In genomic region chr2:206981739-206982336, GRCh38 we compare ENCODE assay signal across 8 cellular contexts. TPM values are rescaled to one million over a fixed set of nuclear protein-coding genes. Genes with fewer than 3 reads are reported as not detected.
DNase-seq lines count a peak whose midpoint lies in the region; ATAC-seq, FAIRE-seq and TF ChIP-seq lines count a peak whose summit lies in the region.

No MANE protein-coding gene starts in this region.

- no peak overlapping the region for H3K9ac ChIP-seq in Karpas-422 (ENCODE audit: low read length)
- no peak overlapping the region for H3K9ac ChIP-seq in neuronal stem cell (ENCODE audit: low read depth, low read length, poor library complexity)

- H3K27ac ChIP-seq in Karpas-422 (ENCODE audit: low read length) (no peak overlapping the region), neuronal stem cell (replicated peaks; ENCODE audit: low read length) (no peak overlapping the region), vagina (no peak overlapping the region)

- H2AFZ ChIP-seq in Karpas-422 (ENCODE audit: low read length), result no peak overlapping the region
- peak overlapping the region; percentile 71 for H2AFZ ChIP-seq in neuronal stem cell (ENCODE audit: low read length)

- no peak overlapping the region for H3K4ac ChIP-seq in neuronal stem cell (ENCODE audit: low read length)

- H3K18ac ChIP-seq in neuronal stem cell (ENCODE audit: low read length), result no peak overlapping the region

- H3K4me3 ChIP-seq in Karpas-422 (ENCODE audit: low read length) (no peak overlapping the region), neuronal stem cell (ENCODE audit: low read length in 2 of 2) (no peak overlapping the region), vagina (no peak overlapping the region)

- DNase-seq in COR-L47 (lab: John Stamatoyannopoulos, UW) (peak; percentile 65), Karpas-422 (peak; percentile 72), RCC 7860 (ENCODE audit: low spot score) (peak; percentile 46), foreskin melanocyte (peak; percentile 55), neuronal stem cell (ENCODE audit: low spot score) (peak; percentile 63), vagina (ENCODE audit: extremely low spot score in 2 of 2) (no peak)
- peak in 3 of 4 experiments; percentile 1 to 30 (median 4) for DNase-seq in activated naive CD4-positive, alpha-beta T cell (lab: John Stamatoyannopoulos, UW)

- H4K91ac ChIP-seq in neuronal stem cell (ENCODE audit: low read depth, low read length, poor library complexity), result no peak overlapping the region

- H3K27me3 ChIP-seq in Karpas-422 (ENCODE audit: low read length) (peaks cover 3% of the 10 kb centered on the region; the same call in 1 of the 2 replicates), neuronal stem cell (ENCODE audit: control insufficient read depth in 3 of 3, insufficient read depth in 3 of 3, low read depth in 1 of 3, low read length in 3 of 3) (peaks cover 0 to 40% (median 0%) of the 10 kb centered on the region in 3 experiments), vagina (no peaks in the 10 kb centered on the region)

- no peaks in the 10 kb centered on the region for H3K79me2 ChIP-seq in Karpas-422 (ENCODE audit: low read length)

- H3K36me3 ChIP-seq in Karpas-422 (ENCODE audit: insufficient read depth, low read length) (no peaks in the 10 kb centered on the region), neuronal stem cell (replicated peaks in 1 of 2; ENCODE audit: control insufficient read depth in 2 of 2, insufficient read depth in 2 of 2, low read length in 2 of 2) (no peaks in the 10 kb centered on the region), vagina (no peaks in the 10 kb centered on the region)

- H2AK5ac ChIP-seq in neuronal stem cell (ENCODE audit: low read depth, low read length), result no peak overlapping the region

- ATAC-seq in GM19328 (IDR thresholded peaks at IDR 0.05; ENCODE audit: unreplicated experiment), result no peak

- no peak overlapping the region for H4K8ac ChIP-seq in neuronal stem cell (ENCODE audit: low read depth, low read length)

- no peaks in the 10 kb centered on the region for H3K9me3 ChIP-seq in Karpas-422 (ENCODE audit: low read length)
- H3K9me3 ChIP-seq in neuronal stem cell (replicated peaks in 1 of 2; ENCODE audit: control insufficient read depth in 2 of 2, insufficient read depth in 1 of 2, low read depth in 1 of 2, low read length in 2 of 2), result peaks cover 0 to 1% of the 10 kb centered on the region in 2 donors
- no peaks in the 10 kb centered on the region for H3K9me3 ChIP-seq in vagina

- H2BK5ac ChIP-seq in neuronal stem cell (ENCODE audit: low read length), result no peak overlapping the region

- peak; percentile 52 to 71 (median 62) for TF ChIP-seq CTCF in vagina (IDR thresholded peaks at IDR 0.05)

- intact Hi-C loops in vagina (cut with DNase I), result loop anchor here (5.0 to 10.0 kb wide), 2 partner anchors 177 to 490 kb away; no protein-coding TSS in a partner anchor

- H2BK15ac ChIP-seq in neuronal stem cell (ENCODE audit: low read length), result no peak overlapping the region

- no peak overlapping the region for H3K23ac ChIP-seq in neuronal stem cell (ENCODE audit: low read depth, low read length, poor library complexity)

- H2BK12ac ChIP-seq in neuronal stem cell (ENCODE audit: low read length), result no peak overlapping the region

- H3K4me2 ChIP-seq in Karpas-422 (ENCODE audit: low read depth, low read length, poor library complexity, severe bottlenecking) (no peak overlapping the region), neuronal stem cell (ENCODE audit: insufficient read depth, low read length, poor library complexity, severe bottlenecking) (no peak overlapping the region)

- H3K4me1 ChIP-seq in Karpas-422 (ENCODE audit: low read length), result peaks cover 9% of the 10 kb centered on the region
- H3K4me1 ChIP-seq in neuronal stem cell (ENCODE audit: control insufficient read depth in 2 of 2, insufficient read depth in 1 of 2, low read depth in 1 of 2, low read length in 2 of 2), result peaks cover 5 to 7% of the 10 kb centered on the region in 2 donors
- H3K4me1 ChIP-seq in vagina, result peaks cover 4% of the 10 kb centered on the region

- no peak for FAIRE-seq in RCC 7860 (lab: Jason Lieb, UNC)

- no peaks in the 10 kb centered on the region for H3K79me1 ChIP-seq in neuronal stem cell (ENCODE audit: low read depth, low read length)

- H2BK120ac ChIP-seq in neuronal stem cell (ENCODE audit: low read depth, low read length), result no peak overlapping the region

- H3K9me2 ChIP-seq in Karpas-422 (replicated peaks; ENCODE audit: insufficient read depth, low read length), result no peaks in the 10 kb centered on the region

- H4K20me1 ChIP-seq in Karpas-422 (ENCODE audit: insufficient read depth, low read depth, low read length), result no peaks in the 10 kb centered on the region

- TF ChIP-seq POLR2A in vagina (IDR thresholded peaks at IDR 0.05), result no peak

- WGBS in neuronal stem cell (ENCODE audit: extremely low coverage in 2 of 2, insufficient read length in 2 of 2, insufficient replicate concordance in 1 of 2), 2 donors, result no CpG with 5 or more reads among the region's 8 CpGs

- H3K14ac ChIP-seq in neuronal stem cell (ENCODE audit: low read length), result no peak overlapping the region

RNA-seq across cellular contexts. Expression of gene CPO, which starts 42.5 kb away (rescaled TPM):
- total RNA-seq in Karpas-422 (2014; rRNA removed; shearing (Covaris generic); ENCODE audit: low replicate concordance), result not detected in 2 replicates
- polyA plus RNA-seq in neuronal stem cell (2013, experiment 1 of 2), result not detected
- 0.07 TPM for polyA plus RNA-seq in neuronal stem cell (2013, experiment 2 of 2)
- not detected for total RNA-seq in vagina

Comparison
In these comparisons a context has a peak if more than half of its experiments do, and no peak if none do; other contexts are left out.
1. DNase-seq: peak in COR-L47 (single experiment), Karpas-422 (single experiment), RCC 7860 (single experiment), activated naive CD4-positive, alpha-beta T cell (3 of 4), foreskin melanocyte (single experiment) and neuronal stem cell (single experiment); none in vagina (0 of 2).